Comparison of ENCODE assay signal across 14 cellular contexts in genomic region chr22:44724416-44724815, GRCh38. TPM values are rescaled to one million over a fixed set of nuclear protein-coding genes. Genes with fewer than 3 reads are reported as not detected.
"Had no signal": no experiment of that assay in that cellular context is flagged by ENCODE, and none has a peak within 500 bp of the region (broad histone marks: within the 10 kb centered on the region; RNA-seq: fewer than 3 reads in every experiment).

No MANE protein-coding gene starts in this region.

- H3K4me3 ChIP-seq: colonic mucosa, lung, ovary had no signal

- H3K27me3 ChIP-seq: colonic mucosa, foreskin keratinocyte, ovary had no signal

- H3K4me3 Mint-ChIP-seq: naive thymus-derived CD4-positive, alpha-beta T cell; type B pancreatic cell had no signal

- H3K4me1 ChIP-seq: colonic mucosa, foreskin keratinocyte had no signal

- H3K36me3 Mint-ChIP-seq: type B pancreatic cell had no signal

- ATAC-seq: foreskin keratinocyte; left ventricle myocardium superior; naive thymus-derived CD4-positive, alpha-beta T cell; right cardiac atrium had no signal

- H3K9me3 ChIP-seq: colonic mucosa, ovary had no signal

- H3K9me3 Mint-ChIP-seq: naive thymus-derived CD4-positive, alpha-beta T cell; type B pancreatic cell had no signal

- DNase-seq: colonic mucosa; foreskin keratinocyte; left ventricle myocardium superior; naive thymus-derived CD4-positive, alpha-beta T cell; stimulated activated CD4-positive, alpha-beta T cell treated with anti-CD3 and anti-CD28 coated beads, Interleukin-12 subunit alpha, Interleukin-12 subunit beta, amount 100 ng/mL, for 4 hours; stimulated activated naive CD4-positive, alpha-beta T cell treated with Interleukin-2 at 50 U/mL for 16 hours had no signal

- H3K27ac Mint-ChIP-seq: type B pancreatic cell had no signal

- H3K36me3 ChIP-seq: colonic mucosa, ovary had no signal

- FAIRE-seq: endothelial cell of umbilical vein, small intestine, urothelium cell line had no signal

- H3K27ac ChIP-seq: colonic mucosa, foreskin keratinocyte, ovary had no signal

- H3K27me3 Mint-ChIP-seq: naive thymus-derived CD4-positive, alpha-beta T cell; type B pancreatic cell had no signal

RNA-seq across cellular contexts. Expression of gene ARHGAP8, which starts 28.0 kb away (rescaled TPM):
- total RNA-seq: dermis blood vessel endothelial cell, endothelial cell of umbilical vein, left ventricle myocardium superior had no signal
- polyA plus RNA-seq: endothelial cell of umbilical vein; naive thymus-derived CD4-positive, alpha-beta T cell had no signal
